9 cellular contexts compared by ENCODE assay signal in the genomic region with DNA sequence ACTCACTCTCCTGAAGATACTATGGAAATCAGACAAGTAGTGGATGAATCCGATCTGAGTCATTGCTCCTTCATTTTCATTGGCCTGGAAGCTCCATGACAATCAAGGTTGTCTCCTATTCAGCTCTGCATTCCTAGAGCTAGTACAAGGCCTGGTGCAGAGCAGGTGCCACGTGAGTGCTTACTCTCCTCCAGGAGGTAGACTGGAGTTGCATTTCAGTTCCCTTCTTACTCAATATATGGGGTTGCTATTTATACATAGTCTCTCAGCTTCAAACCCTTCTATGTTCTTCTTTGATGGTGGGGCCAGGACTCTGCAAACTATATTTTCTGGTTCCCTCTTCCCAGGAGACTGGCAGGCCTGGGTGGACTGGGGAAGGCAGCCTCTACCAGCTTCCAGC.
"Had no signal": no experiment of that assay in that cellular context is flagged by ENCODE, and none has a peak within 500 bp of the region (broad histone marks: within the 10 kb centered on the region; RNA-seq: fewer than 3 reads in every experiment).

No MANE protein-coding gene starts in this region.

- H3K36me3 ChIP-seq: HAP-1 had no signal

- DNase-seq: GM23248, GOT3, H7, HFFc6, KBM-7 had no signal

- FAIRE-seq: HepG2 had no signal

- H3K4me3 ChIP-seq: GM23248, HAP-1 had no signal

- H3K4me1 ChIP-seq: HAP-1 had no signal

- ATAC-seq: HCT116, HepG2 had no signal

- H3K9me3 ChIP-seq: HAP-1 had no signal

- H3K27ac ChIP-seq: GM23248, HL-60 had no signal
